Comparison of ENCODE assay signal across 8 cellular contexts in the genomic region with DNA sequence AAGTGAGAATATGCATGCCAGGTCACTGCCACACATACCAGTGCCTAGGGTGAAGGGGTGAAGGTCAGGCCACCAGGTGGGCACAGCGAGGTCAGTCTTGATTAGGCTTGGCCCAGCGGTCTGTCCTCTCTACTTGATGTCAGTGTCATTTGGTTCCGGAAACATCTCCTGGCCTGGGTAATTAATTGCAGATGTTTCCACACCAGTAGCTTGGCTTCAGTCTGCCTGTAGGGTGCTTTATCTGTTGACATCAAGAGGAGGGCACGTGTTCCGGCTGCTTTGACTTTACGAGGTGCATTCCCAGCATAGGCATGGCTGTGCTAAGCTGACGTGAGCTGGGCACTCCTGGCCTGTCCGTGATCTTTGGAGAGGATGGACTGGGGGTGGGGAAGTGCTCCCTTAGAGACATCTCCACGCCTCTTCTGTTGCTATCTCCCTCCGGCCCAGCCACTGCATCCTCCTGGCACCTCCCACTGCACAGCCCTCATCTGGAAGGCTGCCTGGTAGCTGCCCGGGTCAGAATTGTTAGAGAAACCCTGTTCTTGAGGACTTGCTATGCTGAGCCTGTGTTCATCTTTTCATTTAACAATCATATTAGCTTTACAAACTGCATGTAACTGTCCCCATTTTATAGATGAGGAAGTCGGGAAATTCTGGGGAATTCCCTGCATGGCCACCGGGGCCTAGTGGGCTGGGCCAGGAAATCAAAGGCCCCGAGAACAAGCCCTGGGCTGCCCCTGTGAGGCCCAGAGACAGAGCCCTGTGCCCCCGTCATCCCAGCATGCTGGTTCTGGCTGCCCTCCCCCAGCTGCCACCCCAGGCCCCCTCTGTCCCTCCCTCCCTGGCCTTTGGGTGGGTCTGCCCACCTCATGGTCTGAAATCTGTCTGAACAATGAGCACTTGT. TPM values are rescaled to one million over a fixed set of nuclear protein-coding genes. Genes with fewer than 3 reads are reported as not detected.
DNase-seq lines count a peak whose midpoint lies in the region; ATAC-seq and TF ChIP-seq lines count a peak whose summit lies in the region.

No MANE protein-coding gene starts in this region.

- H3K79me2 ChIP-seq in OCI-LY7 (ENCODE audit: insufficient read depth, low read depth, low read length) = peaks cover 20% of the 10 kb centered on the region; the same call in 1 of the 2 replicates

- H3K9me3 ChIP-seq in OCI-LY7 (ENCODE audit: low read length) = no peaks in the 10 kb centered on the region

- POLR2A ChIA-PET in OCI-LY7 (lab: Charles Lee) = interaction anchor here (0.5 to 2.5 kb wide), 5 partner anchors 10 to 333 kb away, joined by 3 to 20 read pairs (median 4); no protein-coding TSS in a partner anchor

- H3K9me3 Mint-ChIP-seq in activated naive CD4-positive, alpha-beta T cell treated with anti-CD3 and anti-CD28 coated beads, Interleukin-2, amount 50 U/mL, for 72 hours = peaks cover 4% of the 10 kb centered on the region in 2 donors

- H3K36me3 ChIP-seq in H7 (replicated peaks; ENCODE audit: control insufficient read depth, insufficient read depth, low read length) (peaks cover 32% of the 10 kb centered on the region), OCI-LY7 (ENCODE audit: insufficient read depth, low read length) (peaks cover 81% of the 10 kb centered on the region)

- peaks cover 21 to 26% of the 10 kb centered on the region in 2 donors for H3K36me3 Mint-ChIP-seq in activated naive CD4-positive, alpha-beta T cell treated with anti-CD3 and anti-CD28 coated beads, Interleukin-2, amount 50 U/mL, for 72 hours

- BruUV-seq in OCI-LY7 (replicated peaks; lab: Mats Ljungman, UMichigan) = no TSS peak

- no peak overlapping the region for H3K4me3 ChIP-seq in H7 (ENCODE audit: insufficient read depth, low read depth, low read length)
- peak overlapping the region; percentile 13 for H3K4me3 ChIP-seq in OCI-LY7 (ENCODE audit: low read depth, low read length, poor library complexity, severe bottlenecking)

- TF ChIP-seq CTCF in OCI-LY7 (conservative IDR thresholded peaks at IDR 0.05; ENCODE audit: low read length) = no peak

- peak; percentile 19 to 54 for ATAC-seq in activated naive CD4-positive, alpha-beta T cell treated with anti-CD3 and anti-CD28 coated beads, Interleukin-2, amount 50 U/mL, for 72 hours
- ATAC-seq in GM19328 (IDR thresholded peaks at IDR 0.05; ENCODE audit: unreplicated experiment) = no peak

- DNase-seq in GM04503 (ENCODE audit: low read depth) (peak; percentile 95), H7 (peak; percentile 79), OCI-LY7 (ENCODE audit: low spot score) (peak; percentile 60), hippocampal formation (lab: John Stamatoyannopoulos, UW) (peak; percentile 14 to 27), NCI-H128 (lab: John Stamatoyannopoulos, UW; ENCODE audit: unreplicated experiment) (no peak)
- DNase-seq in activated naive CD4-positive, alpha-beta T cell treated with anti-CD3 and anti-CD28 coated beads, Interleukin-2, amount 50 U/mL, for 72 hours (ENCODE audit: low spot score in 2 of 2) = peak in 1 of 2 donors; percentile 72
- DNase-seq in stimulated activated CD4-positive, alpha-beta T cell treated with anti-CD3 and anti-CD28 coated beads, Interleukin-1b, Interleukin-23, amount 100 ng/mL, for 24 hours (ENCODE audit: low read depth in 4 of 4, low spot score in 1 of 4) = peak in 3 of 4 experiments; percentile 26 to 52 (median 36)

- H3K27ac Mint-ChIP-seq in activated naive CD4-positive, alpha-beta T cell treated with anti-CD3 and anti-CD28 coated beads, Interleukin-2, amount 50 U/mL, for 72 hours = peak overlapping the region; percentile 97 to 98

- no peak overlapping the region for H2AFZ ChIP-seq in OCI-LY7 (ENCODE audit: low read length)

- H3K4me1 ChIP-seq in OCI-LY7 (ENCODE audit: insufficient read depth, low read length, poor library complexity, severe bottlenecking) = peaks cover 57% of the 10 kb centered on the region

- no peaks in the 10 kb centered on the region for H4K20me1 ChIP-seq in OCI-LY7 (ENCODE audit: insufficient read depth, low read length)

- H3K9me2 ChIP-seq in OCI-LY7 (ENCODE audit: insufficient read depth, low read length) = no peaks in the 10 kb centered on the region

- no peaks in the 10 kb centered on the region for H3K27me3 ChIP-seq in H7 (ENCODE audit: control insufficient read depth, insufficient read depth, low read length)

- peak overlapping the region; percentile 55 for H3K4me2 ChIP-seq in OCI-LY7 (ENCODE audit: low read length)

- intact Hi-C loops in OCI-LY7 (cut with micrococcal nuclease; ENCODE audit: unreplicated experiment) = no loop called here

- peak overlapping the region; percentile 64 for H3K27ac ChIP-seq in OCI-LY7 (ENCODE audit: low read depth, low read length, poor library complexity, severe bottlenecking)

- CTCF ChIA-PET in OCI-LY7 (lab: Charles Lee; ENCODE audit: unreplicated experiment) = no interaction called here

RNA-seq across cellular contexts. Expression of a gene that starts 29.1 kb away (rescaled TPM):
- total RNA-seq in H7 (2014; rRNA removed; shearing (Covaris generic)) = 29.5 and 33.7 TPM in 2 replicates
- total RNA-seq in OCI-LY7 (2014; rRNA removed; shearing (Covaris generic)) = 32.3 and 37.6 TPM in 2 replicates
- total RNA-seq in OCI-LY7 (2022) = 67.0 and 70.5 TPM in 2 replicates
- total RNA-seq in activated naive CD4-positive, alpha-beta T cell treated with anti-CD3 and anti-CD28 coated beads, Interleukin-2, amount 50 U/mL, for 72 hours = 10 to 100 TPM; 73.4 to 80.8 TPM
